ENCODE assay signal across 8 cellular contexts in genomic region chr16:84599528-84600202, GRCh38. TPM values are rescaled to one million over a fixed set of nuclear protein-coding genes. Genes with fewer than 3 reads are reported as not detected.
DNase-seq lines count a peak whose midpoint lies in the region; ATAC-seq and TF ChIP-seq lines count a peak whose summit lies in the region.

No MANE protein-coding gene starts in this region.

- peak overlapping the region; percentile 89 to 99 (median 96) for H3K27ac Mint-ChIP-seq in naive thymus-derived CD8-positive, alpha-beta T cell
- peak overlapping the region; percentile 97 for H3K27ac Mint-ChIP-seq in stimulated activated naive CD8-positive, alpha-beta T cell treated with anti-CD3 and anti-CD28 coated beads, Interleukin-15, amount 100 ng/mL, for 72 hours

- H3K27me3 ChIP-seq in BE2C, result no peaks in the 10 kb centered on the region

- DNase-seq in BE2C (peak; percentile 36), NCI-H1417 treated with DMSO at 0.1 percent for 48 hours (lab: John Stamatoyannopoulos, UW) (peak; percentile 30), fibroblast of mammary gland (ENCODE audit: low read depth) (peak; percentile 83)
- DNase-seq in activated T-cell treated with anti-CD3 and anti-CD28 coated beads, Interleukin-2, amount 50 U/mL, for 4 hours, result peak; percentile 54
- DNase-seq in naive thymus-derived CD8-positive, alpha-beta T cell, result peak in 8 of 10 donors; percentile 26 to 75 (median 41)
- DNase-seq in stimulated activated naive CD8-positive, alpha-beta T cell treated with anti-CD3 and anti-CD28 coated beads, Interleukin-15, amount 100 ng/mL, for 72 hours, result peak; percentile 79 to 89

- H3K27me3 Mint-ChIP-seq in activated T-cell treated with anti-CD3 and anti-CD28 coated beads, Interleukin-2, amount 50 U/mL, for 4 hours (ENCODE audit: low read depth), result peaks cover 3% of the 10 kb centered on the region
- no peaks in the 10 kb centered on the region for H3K27me3 Mint-ChIP-seq in naive thymus-derived CD8-positive, alpha-beta T cell
- H3K27me3 Mint-ChIP-seq in stimulated activated naive CD8-positive, alpha-beta T cell treated with anti-CD3 and anti-CD28 coated beads, Interleukin-15, amount 100 ng/mL, for 72 hours, result no peaks in the 10 kb centered on the region

- H3K36me3 Mint-ChIP-seq in activated T-cell treated with anti-CD3 and anti-CD28 coated beads, Interleukin-2, amount 50 U/mL, for 4 hours (ENCODE audit: insufficient read depth), result peaks cover 4% of the 10 kb centered on the region
- H3K36me3 Mint-ChIP-seq in naive thymus-derived CD8-positive, alpha-beta T cell, result peaks cover 0 to 7% (median 0%) of the 10 kb centered on the region in 3 donors

- H3K4me1 ChIP-seq in BE2C, result peaks cover 22% of the 10 kb centered on the region

- POLR2A ChIA-PET in naive thymus-derived CD8-positive, alpha-beta T cell (lab: Charles Lee), result interaction anchor here (0.7 to 9.6 kb wide), 12 partner anchors 9 to 95 kb away, joined by 4 to 141 read pairs (median 8); partner anchors contain the start of genes COTL1 and MEAK7

- H3K4me1 Mint-ChIP-seq in activated T-cell treated with anti-CD3 and anti-CD28 coated beads, Interleukin-2, amount 50 U/mL, for 4 hours (ENCODE audit: low read depth), result peaks cover 90% of the 10 kb centered on the region
- H3K4me1 Mint-ChIP-seq in naive thymus-derived CD8-positive, alpha-beta T cell, result peaks cover 53 to 91% (median 88%) of the 10 kb centered on the region in 4 donors
- peaks cover 96% of the 10 kb centered on the region for H3K4me1 Mint-ChIP-seq in stimulated activated naive CD8-positive, alpha-beta T cell treated with anti-CD3 and anti-CD28 coated beads, Interleukin-15, amount 100 ng/mL, for 72 hours

- ATAC-seq in GM19397 (IDR thresholded peaks at IDR 0.05; ENCODE audit: unreplicated experiment) (peak; percentile 38), GM18870 (IDR thresholded peaks at IDR 0.05; ENCODE audit: unreplicated experiment) (no peak)
- ATAC-seq in activated T-cell treated with anti-CD3 and anti-CD28 coated beads, Interleukin-2, amount 50 U/mL, for 4 hours, result peak; percentile 64 to 71
- ATAC-seq in naive thymus-derived CD8-positive, alpha-beta T cell, result peak; percentile 49 to 51
- ATAC-seq in stimulated activated naive CD8-positive, alpha-beta T cell treated with anti-CD3 and anti-CD28 coated beads, Interleukin-15, amount 100 ng/mL, for 72 hours, result peak; percentile 85

- TF ChIP-seq CTCF in BE2C (IDR thresholded peaks at IDR 0.05; ENCODE audit: low read depth, low read length) (no peak), fibroblast of mammary gland (conservative IDR thresholded peaks at IDR 0.05; ENCODE audit: control insufficient read depth, insufficient read depth, low read depth, low read length) (no peak)

- H3K9me3 ChIP-seq in BE2C, result no peaks in the 10 kb centered on the region

- H3K9me3 Mint-ChIP-seq in activated T-cell treated with anti-CD3 and anti-CD28 coated beads, Interleukin-2, amount 50 U/mL, for 4 hours, result no peaks in the 10 kb centered on the region
- no peaks in the 10 kb centered on the region for H3K9me3 Mint-ChIP-seq in naive thymus-derived CD8-positive, alpha-beta T cell
- no peaks in the 10 kb centered on the region for H3K9me3 Mint-ChIP-seq in stimulated activated naive CD8-positive, alpha-beta T cell treated with anti-CD3 and anti-CD28 coated beads, Interleukin-15, amount 100 ng/mL, for 72 hours

- no peak overlapping the region for H3K4me3 ChIP-seq in BE2C (ENCODE audit: low read depth, low read length)
- H3K4me3 ChIP-seq in fibroblast of mammary gland (ENCODE audit: control insufficient read depth, low read depth, low read length), result peak overlapping the region; percentile 10

- no peaks in the 10 kb centered on the region for H3K36me3 ChIP-seq in BE2C

- H3K4me3 Mint-ChIP-seq in activated T-cell treated with anti-CD3 and anti-CD28 coated beads, Interleukin-2, amount 50 U/mL, for 4 hours, result peak overlapping the region; percentile 73
- H3K4me3 Mint-ChIP-seq in naive thymus-derived CD8-positive, alpha-beta T cell, result peak overlapping the region; percentile 79 to 96 (median 89)
- peak overlapping the region; percentile 87 to 90 for H3K4me3 Mint-ChIP-seq in stimulated activated naive CD8-positive, alpha-beta T cell treated with anti-CD3 and anti-CD28 coated beads, Interleukin-15, amount 100 ng/mL, for 72 hours

RNA-seq across cellular contexts. Expression of gene COTL1, which starts 18.2 kb away (rescaled TPM):
- polyA plus RNA-seq in BE2C (2012; ENCODE audit: insufficient read depth, insufficient read length, low read depth), result 21.2 TPM
- 100 to 1,000 TPM; 209 to 331 (median 274) TPM for total RNA-seq in activated T-cell treated with anti-CD3 and anti-CD28 coated beads, Interleukin-2, amount 50 U/mL, for 4 hours
- total RNA-seq in naive thymus-derived CD8-positive, alpha-beta T cell, result 100 to 1,000 TPM in 1 of 2 experiments, 10 to 100 TPM in 1; 99.1 to 101 TPM
- polyA plus RNA-seq in naive thymus-derived CD8-positive, alpha-beta T cell, result 100 to 1,000 TPM; 341 to 512 (median 425) TPM

RNA-seq across cellular contexts. Expression of gene KLHL36, which starts 48.6 kb away (rescaled TPM):
- 11.8 TPM for polyA plus RNA-seq in BE2C (2012; ENCODE audit: insufficient read depth, insufficient read length, low read depth)
- total RNA-seq in activated T-cell treated with anti-CD3 and anti-CD28 coated beads, Interleukin-2, amount 50 U/mL, for 4 hours, result 10 to 100 TPM; 28.9 to 32.1 (median 31.0) TPM
- 100 to 1,000 TPM; 151 to 157 TPM for total RNA-seq in naive thymus-derived CD8-positive, alpha-beta T cell
- polyA plus RNA-seq in naive thymus-derived CD8-positive, alpha-beta T cell, result 10 to 100 TPM; 27.4 to 50.3 (median 32.0) TPM

Comparison
In these comparisons a context has a peak if more than half of its experiments do, and no peak if none do; other contexts are left out.
1. DNase-seq: peak in every context shown above with its lines; median percentile 84 in stimulated activated naive CD8-positive, alpha-beta T cell treated with anti-CD3 and anti-CD28 coated beads, Interleukin-15, amount 100 ng/mL, for 72 hours; 83 in fibroblast of mammary gland; 54 in activated T-cell treated with anti-CD3 and anti-CD28 coated beads, Interleukin-2, amount 50 U/mL, for 4 hours; 41 in naive thymus-derived CD8-positive, alpha-beta T cell; 36 in BE2C; 30 in NCI-H1417 treated with DMSO at 0.1 percent for 48 hours.
2. RNA of gene KLHL36, which starts 48.6 kb away (total RNA-seq): 151 to 157 TPM in naive thymus-derived CD8-positive, alpha-beta T cell; 28.9 to 32.1 TPM in activated T-cell treated with anti-CD3 and anti-CD28 coated beads, Interleukin-2, amount 50 U/mL, for 4 hours; every median in the first group is over 4 times any median in the second.
3. Peak in every context shown above with its lines, with median percentiles within 50 percentile points of each other: H3K4me3 Mint-ChIP-seq.